ENCODE assay signal across 9 cellular contexts in genomic region chr17:2954898-2955445, GRCh38.
A peak's percentile ranks its signal among the peaks of the same experiment; 100 is the strongest.
DNase-seq lines count a peak whose midpoint lies in the region; ATAC-seq and TF ChIP-seq lines count a peak whose summit lies in the region.
"Had no signal": no experiment of that assay in that cellular context is flagged by ENCODE, and none has a peak within 500 bp of the region (broad histone marks: within the 10 kb centered on the region; RNA-seq: fewer than 3 reads in every experiment).

No MANE protein-coding gene starts in this region.

- H3K36me3 ChIP-seq in OCI-LY7 (ENCODE audit: insufficient read depth, low read length) = no peaks in the 10 kb centered on the region
- no peaks in the 10 kb centered on the region for H3K36me3 ChIP-seq in esophagus squamous epithelium

- H3K4me3 ChIP-seq in OCI-LY7 (ENCODE audit: low read depth, low read length, poor library complexity, severe bottlenecking) = peak overlapping the region; percentile 59
- H3K4me3 ChIP-seq in esophagus squamous epithelium = no peak overlapping the region

- H3K4me1 Mint-ChIP-seq in stimulated activated naive CD8-positive, alpha-beta T cell treated with anti-CD3 and anti-CD28 coated beads, Interleukin-15, Interleukin-2, amounts not matched to agents 100 ng/mL and 50 ng/mL, for 24 hours (ENCODE audit: low read depth) = peaks cover 15% of the 10 kb centered on the region

- TF ChIP-seq CTCF in OCI-LY7 (conservative IDR thresholded peaks at IDR 0.05; ENCODE audit: low read length) = no peak
- TF ChIP-seq CTCF in esophagus squamous epithelium (IDR thresholded peaks at IDR 0.05) = no peak

- H3K9me3 ChIP-seq in OCI-LY7 (ENCODE audit: low read length) (no peaks in the 10 kb centered on the region), esophagus squamous epithelium (no peaks in the 10 kb centered on the region)

- peak overlapping the region; percentile 78 for H3K4me2 ChIP-seq in OCI-LY7 (ENCODE audit: low read length)

- DNase-seq in activated CD8-positive, alpha-beta memory T cell treated with anti-CD3 and anti-CD28 coated beads for 24 hours = peak; percentile 50
- DNase-seq in activated CD8-positive, alpha-beta memory T cell treated with anti-CD3 and anti-CD28 coated beads, Interleukin-2, amount 50 U/mL, for 4 hours = no peak
- DNase-seq in OCI-LY7 (ENCODE audit: low spot score) (peak; percentile 65), esophagus squamous epithelium (lab: John Stamatoyannopoulos, UW) (no peak), NCI-H82 treated with DMSO at 0.1 percent for 48 hours (lab: John Stamatoyannopoulos, UW; ENCODE audit: unreplicated experiment) (no peak), HuH-7.5 (ENCODE audit: low spot score) (no peak)
- DNase-seq: effector memory CD4-positive, alpha-beta T cell had no signal

- no peak for TF ChIP-seq POLR2A in esophagus squamous epithelium (IDR thresholded peaks at IDR 0.05)

- peak overlapping the region; percentile 75; the same call in 1 of the 2 replicates for H2AFZ ChIP-seq in OCI-LY7 (ENCODE audit: low read length)

- intact Hi-C loops in OCI-LY7 (cut with micrococcal nuclease; ENCODE audit: unreplicated experiment) (no loop called here), esophagus squamous epithelium (cut with DNase I) (no loop called here)

- H3K4me1 ChIP-seq in OCI-LY7 (ENCODE audit: insufficient read depth, low read length, poor library complexity, severe bottlenecking) = peaks cover 49% of the 10 kb centered on the region
- peaks cover 6 to 37% (median 21%) of the 10 kb centered on the region in 3 donors for H3K4me1 ChIP-seq in esophagus squamous epithelium

- no peak for ATAC-seq in HG02852 (IDR thresholded peaks at IDR 0.05; ENCODE audit: unreplicated experiment)

- no TSS peak for BruUV-seq in OCI-LY7 (replicated peaks; lab: Mats Ljungman, UMichigan)

- 19 to 23% methylated on average over 8 of the region's 8 CpGs for whole genome bisulfite sequencing in esophagus squamous epithelium, 2 donors

- peak overlapping the region; percentile 47 for H3K4me3 Mint-ChIP-seq in stimulated activated naive CD8-positive, alpha-beta T cell treated with anti-CD3 and anti-CD28 coated beads, Interleukin-15, Interleukin-2, amounts not matched to agents 100 ng/mL and 50 ng/mL, for 24 hours

- H3K9me3 Mint-ChIP-seq in stimulated activated naive CD8-positive, alpha-beta T cell treated with anti-CD3 and anti-CD28 coated beads, Interleukin-15, Interleukin-2, amounts not matched to agents 100 ng/mL and 50 ng/mL, for 24 hours = no peaks in the 10 kb centered on the region

- CTCF ChIA-PET in OCI-LY7 (lab: Charles Lee; ENCODE audit: unreplicated experiment) = no interaction called here

- POLR2A ChIA-PET in OCI-LY7 (lab: Charles Lee) = interaction anchor here (0.5 to 1.3 kb wide), 4 partner anchors 17 to 126 kb away, joined by 3 to 7 read pairs (median 4); no protein-coding TSS in a partner anchor

- H3K79me2 ChIP-seq in OCI-LY7 (ENCODE audit: insufficient read depth, low read depth, low read length) = peaks cover 14% of the 10 kb centered on the region

- H4K20me1 ChIP-seq in OCI-LY7 (ENCODE audit: insufficient read depth, low read length) = no peaks in the 10 kb centered on the region

- H3K9me2 ChIP-seq in OCI-LY7 (ENCODE audit: insufficient read depth, low read length) = no peaks in the 10 kb centered on the region

- H3K27ac Mint-ChIP-seq in stimulated activated naive CD8-positive, alpha-beta T cell treated with anti-CD3 and anti-CD28 coated beads, Interleukin-15, Interleukin-2, amounts not matched to agents 100 ng/mL and 50 ng/mL, for 24 hours = peak overlapping the region; percentile 50

- no peaks in the 10 kb centered on the region for H3K36me3 Mint-ChIP-seq in stimulated activated naive CD8-positive, alpha-beta T cell treated with anti-CD3 and anti-CD28 coated beads, Interleukin-15, Interleukin-2, amounts not matched to agents 100 ng/mL and 50 ng/mL, for 24 hours (ENCODE audit: low read depth)

- H3K27me3 Mint-ChIP-seq in stimulated activated naive CD8-positive, alpha-beta T cell treated with anti-CD3 and anti-CD28 coated beads, Interleukin-15, Interleukin-2, amounts not matched to agents 100 ng/mL and 50 ng/mL, for 24 hours = peaks cover 13% of the 10 kb centered on the region

- H3K27ac ChIP-seq in OCI-LY7 (ENCODE audit: low read depth, low read length, poor library complexity, severe bottlenecking) = peak overlapping the region; percentile 67
- peak overlapping the region; percentile 27 to 70 (median 63) for H3K27ac ChIP-seq in esophagus squamous epithelium

- H3K27me3 ChIP-seq in esophagus squamous epithelium = no peaks in the 10 kb centered on the region

Comparison
In these comparisons a context has a peak if more than half of its experiments do, and no peak if none do; other contexts are left out.
1. DNase-seq: peak in activated CD8-positive, alpha-beta memory T cell treated with anti-CD3 and anti-CD28 coated beads for 24 hours (single experiment) and OCI-LY7 (single experiment); none in activated CD8-positive, alpha-beta memory T cell treated with anti-CD3 and anti-CD28 coated beads, Interleukin-2, amount 50 U/mL, for 4 hours (single experiment), esophagus squamous epithelium (single experiment), NCI-H82 treated with DMSO at 0.1 percent for 48 hours (single experiment) and HuH-7.5 (single experiment).